Comparison of ENCODE assay signal across 1 cellular context in the genomic region with DNA sequence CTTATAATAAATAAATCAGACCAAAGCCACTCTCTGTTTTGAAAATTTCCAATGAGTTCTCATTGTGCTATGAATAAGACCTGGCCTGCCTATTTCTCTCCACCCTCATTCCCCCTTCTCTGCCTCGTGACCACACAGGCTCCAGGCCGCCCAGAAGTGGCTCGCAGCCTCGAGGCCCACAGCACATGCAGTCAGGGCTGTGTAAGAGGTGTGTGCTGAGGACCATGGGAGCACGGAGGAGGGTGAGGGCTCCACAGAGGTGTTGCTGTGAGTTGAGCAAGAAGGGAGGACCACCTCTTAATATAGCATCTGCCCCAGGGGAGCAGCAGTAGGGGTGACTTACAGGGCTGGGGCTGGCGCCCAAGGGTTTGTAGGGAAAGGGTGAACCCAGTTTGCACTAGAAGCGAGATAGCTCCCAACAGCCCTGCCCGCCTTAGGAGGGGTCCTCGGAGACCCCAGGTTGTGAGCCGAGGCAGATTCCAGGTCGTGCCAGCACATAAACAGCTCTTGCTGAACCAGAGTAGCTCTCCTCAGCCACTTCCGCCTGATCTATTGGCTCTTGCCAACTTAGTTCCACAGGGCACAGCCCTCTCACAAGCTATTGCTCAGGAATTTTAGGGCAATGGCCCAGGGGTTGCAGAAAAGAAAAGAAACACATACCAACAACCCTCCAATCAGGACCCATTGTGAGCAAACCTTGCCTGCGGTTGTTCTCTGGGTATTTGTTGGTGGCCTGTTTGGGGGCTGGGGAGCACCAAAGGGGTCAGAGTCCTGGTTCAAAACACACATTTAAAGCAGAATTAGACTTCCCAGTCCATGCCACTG.
TF ChIP-seq lines count a peak whose summit lies in the region.

No MANE protein-coding gene starts in this region.

TF ChIP-seq in WTC11, 78 proteins besides CTCF, POLR2A, EP300 and RAD21 (continued from another document):
- TF ChIP-seq, protein P1, sequence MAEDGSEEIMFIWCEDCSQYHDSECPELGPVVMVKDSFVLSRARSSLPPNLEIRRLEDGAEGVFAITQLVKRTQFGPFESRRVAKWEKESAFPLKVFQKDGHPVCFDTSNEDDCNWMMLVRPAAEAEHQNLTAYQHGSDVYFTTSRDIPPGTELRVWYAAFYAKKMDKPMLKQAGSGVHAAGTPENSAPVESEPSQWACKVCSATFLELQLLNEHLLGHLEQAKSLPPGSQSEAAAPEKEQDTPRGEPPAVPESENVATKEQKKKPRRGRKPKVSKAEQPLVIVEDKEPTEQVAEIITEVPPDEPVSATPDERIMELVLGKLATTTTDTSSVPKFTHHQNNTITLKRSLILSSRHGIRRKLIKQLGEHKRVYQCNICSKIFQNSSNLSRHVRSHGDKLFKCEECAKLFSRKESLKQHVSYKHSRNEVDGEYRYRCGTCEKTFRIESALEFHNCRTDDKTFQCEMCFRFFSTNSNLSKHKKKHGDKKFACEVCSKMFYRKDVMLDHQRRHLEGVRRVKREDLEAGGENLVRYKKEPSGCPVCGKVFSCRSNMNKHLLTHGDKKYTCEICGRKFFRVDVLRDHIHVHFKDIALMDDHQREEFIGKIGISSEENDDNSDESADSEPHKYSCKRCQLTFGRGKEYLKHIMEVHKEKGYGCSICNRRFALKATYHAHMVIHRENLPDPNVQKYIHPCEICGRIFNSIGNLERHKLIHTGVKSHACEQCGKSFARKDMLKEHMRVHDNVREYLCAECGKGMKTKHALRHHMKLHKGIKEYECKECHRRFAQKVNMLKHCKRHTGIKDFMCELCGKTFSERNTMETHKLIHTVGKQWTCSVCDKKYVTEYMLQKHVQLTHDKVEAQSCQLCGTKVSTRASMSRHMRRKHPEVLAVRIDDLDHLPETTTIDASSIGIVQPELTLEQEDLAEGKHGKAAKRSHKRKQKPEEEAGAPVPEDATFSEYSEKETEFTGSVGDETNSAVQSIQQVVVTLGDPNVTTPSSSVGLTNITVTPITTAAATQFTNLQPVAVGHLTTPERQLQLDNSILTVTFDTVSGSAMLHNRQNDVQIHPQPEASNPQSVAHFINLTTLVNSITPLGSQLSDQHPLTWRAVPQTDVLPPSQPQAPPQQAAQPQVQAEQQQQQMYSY (CRISPR knock-in tag; IDR thresholded peaks at IDR 0.05) = no peak
- TF ChIP-seq, protein P2, sequence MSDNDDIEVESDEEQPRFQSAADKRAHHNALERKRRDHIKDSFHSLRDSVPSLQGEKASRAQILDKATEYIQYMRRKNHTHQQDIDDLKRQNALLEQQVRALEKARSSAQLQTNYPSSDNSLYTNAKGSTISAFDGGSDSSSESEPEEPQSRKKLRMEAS (CRISPR knock-in tag; IDR thresholded peaks at IDR 0.05) = 0 out of 2 replicates have a peak, but pooled peaks have one; percentile 30
